ENCODE assay signal across 14 cellular contexts in genomic region chr6:33613794-33614166, GRCh38. TPM values are rescaled to one million over a fixed set of nuclear protein-coding genes. Genes with fewer than 3 reads are reported as not detected.
DNase-seq lines count a peak whose midpoint lies in the region; ATAC-seq, FAIRE-seq and TF ChIP-seq lines count a peak whose summit lies in the region.
"Had no signal": no experiment of that assay in that cellular context is flagged by ENCODE, and none has a peak within 500 bp of the region (broad histone marks: within the 10 kb centered on the region; RNA-seq: fewer than 3 reads in every experiment).

No MANE protein-coding gene starts in this region.

- intact Hi-C loops in HepG2 (cut with micrococcal nuclease; ENCODE audit: unreplicated experiment) = loop anchor here (1.0 kb wide), 1 partner anchor 23 kb away; no protein-coding TSS in a partner anchor
- intact Hi-C loops in right lobe of liver (cut with DNase I) = no loop called here
- intact Hi-C loops in K562 (cut with micrococcal nuclease) = no loop called here

- TF ChIP-seq CTCF in HepG2 (CRISPR knock-in tag; IDR thresholded peaks at IDR 0.05) = no peak
- no peak for TF ChIP-seq CTCF in right lobe of liver (IDR thresholded peaks at IDR 0.05)
- no peak for TF ChIP-seq CTCF in K562 (IDR thresholded peaks at IDR 0.05 in 2 of 3, conservative IDR thresholded peaks at IDR 0.05 in 1 of 3; ENCODE audit: insufficient read depth in 2 of 3, low read depth in 1 of 3, low read length in 3 of 3)
- TF ChIP-seq CTCF in GM13977 (IDR thresholded peaks at IDR 0.05; ENCODE audit: extremely low read depth, insufficient read depth, missing control alignments) = no peak

- H3K79me2 ChIP-seq in HepG2 (ENCODE audit: insufficient read depth, low read length) (no peaks in the 10 kb centered on the region), K562 (ENCODE audit: control insufficient read depth, insufficient read depth, low read length) (no peaks in the 10 kb centered on the region)

- H3K9me1 ChIP-seq in K562 (ENCODE audit: control insufficient read depth, insufficient read depth, low read length) = no peaks in the 10 kb centered on the region

- DNase-seq in HepG2 (ENCODE audit: low spot score) (no peak), right lobe of liver (no peak), K562 (ENCODE audit: extremely low read depth in 1 of 4, low spot score in 3 of 4) (no peak), kidney tubule cell (ENCODE audit: low spot score) (peak; percentile 78), GM13977 (ENCODE audit: low spot score) (no peak), G401 (ENCODE audit: low spot score) (no peak), NCI-H1092 (lab: John Stamatoyannopoulos, UW) (no peak), GM19240 (ENCODE audit: insufficient read length, low spot score) (no peak)
- DNase-seq: activated T-cell treated with anti-CD3 and anti-CD28 coated beads, Interleukin-2, amount 50 U/mL, for 4 hours; naive B cell; NCI-H1048; NCI-H748 treated with DMSO at 0.1 percent for 48 hours; stimulated activated CD4-positive, alpha-beta T cell treated with anti-CD3 and anti-CD28 coated beads, Interleukin-1b, Interleukin-23, amount 100 ng/mL, for 48 hours had no signal

- H3K36me3 ChIP-seq in HepG2 (replicated peaks in 1 of 2; ENCODE audit: control insufficient read depth in 1 of 2, insufficient read depth in 2 of 2, low read length in 2 of 2) (no peaks in the 10 kb centered on the region), right lobe of liver (no peaks in the 10 kb centered on the region), K562 (ENCODE audit: control insufficient read depth, insufficient read depth, low read length) (no peaks in the 10 kb centered on the region)

- in situ Hi-C loops in HepG2 (cut with HindIII; ENCODE audit: extremely low pct_ligation_motif_present, low pct_unique_long_range_greater_than_20kb) (no loop called here), K562 (cut with MboI) (no loop called here), GM13977 (cut with MboI; ENCODE audit: low pct_unique_long_range_greater_than_20kb, low sequenced_read_pairs, unreplicated experiment) (no loop called here), G401 (cut with HindIII; ENCODE audit: low sequenced_read_pairs) (no loop called here)

- no peak for TF ChIP-seq RAD21 in HepG2 (CRISPR knock-in tag; IDR thresholded peaks at IDR 0.05)
- TF ChIP-seq RAD21 in K562 (CRISPR knock-in tag; conservative IDR thresholded peaks at IDR 0.05 in 1 of 2, IDR thresholded peaks at IDR 0.05 in 1 of 2) = no peak

- CTCF ChIA-PET in HepG2 (lab: Yijun Ruan, JAX; ENCODE audit: low intra/inter-chr PET ratio, low total read pairs) (interaction anchor here (1.5 kb wide), 1 partner anchor 24 kb away, joined by 6 read pairs; no protein-coding TSS in a partner anchor), K562 (lab: Yijun Ruan, JAX; ENCODE audit: low intra/inter-chr PET ratio) (no interaction called here)

- POLR2A ChIA-PET in HepG2 (lab: Yijun Ruan, JAX) = interaction anchor here (1.0 to 5.3 kb wide), 4 partner anchors 8 to 97 kb away, joined by 3 to 37 read pairs (median 8); partner anchors contain the start of gene UQCC2
- POLR2A ChIA-PET in K562 (lab: Yijun Ruan, JAX) = interaction anchor here (1.1 to 1.6 kb wide), 4 partner anchors 9 to 16 kb away, joined by 3 to 5 read pairs (median 4); no protein-coding TSS in a partner anchor

- TSS peak; percentile 80 for BruUV-seq in HepG2 (replicated peaks; lab: Mats Ljungman, UMichigan)
- BruUV-seq in K562 (replicated peaks; lab: Mats Ljungman, UMichigan) = no TSS peak

- H3K27ac ChIP-seq in HepG2 (ENCODE audit: extremely low read length, insufficient read depth, low read length) (peak overlapping the region; percentile 32), right lobe of liver (no peak overlapping the region), K562 (ENCODE audit: extremely low read depth, low read depth, low read length) (no peak overlapping the region)

- TF ChIP-seq EP300 in HepG2 (IDR thresholded peaks at IDR 0.05; ENCODE audit: low read depth in 2 of 2, low read length in 2 of 2) (no peak), HepG2 (CRISPR knock-in tag; IDR thresholded peaks at IDR 0.05; ENCODE audit: borderline replicate concordance) (no peak), K562 (IDR thresholded peaks at IDR 0.05; ENCODE audit: low read length) (no peak)

- no peak overlapping the region for H2AFZ ChIP-seq in HepG2 (ENCODE audit: low read length)
- H2AFZ ChIP-seq in K562 (ENCODE audit: low read depth, low read length) = no peak overlapping the region

- H3K4me1 ChIP-seq in HepG2 (ENCODE audit: insufficient read depth, low read length) = peaks cover 61% of the 10 kb centered on the region
- H3K4me1 ChIP-seq in right lobe of liver = no peaks in the 10 kb centered on the region
- peaks cover 14 to 23% of the 10 kb centered on the region in 2 experiments; a peak in 4 of 5 replicates for H3K4me1 ChIP-seq in K562 (replicated peaks in 1 of 2; ENCODE audit: control insufficient read depth in 2 of 2, insufficient read depth in 2 of 2, low read length in 2 of 2)

- TF ChIP-seq POLR2A in HepG2 (IDR thresholded peaks at IDR 0.05; ENCODE audit: insufficient read depth in 1 of 2, low read depth in 2 of 2, low read length in 2 of 2) (no peak), right lobe of liver (IDR thresholded peaks at IDR 0.05) (no peak), K562 (conservative IDR thresholded peaks at IDR 0.05) (no peak)

- peak; percentile 24 for ATAC-seq in HepG2
- no peak for ATAC-seq in right lobe of liver
- ATAC-seq in K562 = peak; percentile 20; the same call in 2 of the 3 replicates
- ATAC-seq: activated T-cell treated with anti-CD3 and anti-CD28 coated beads, Interleukin-2, amount 50 U/mL, for 4 hours; GM23338 had no signal

- H4K20me1 ChIP-seq in HepG2 (ENCODE audit: insufficient read depth, low read length) (no peaks in the 10 kb centered on the region), K562 (replicated peaks; ENCODE audit: control insufficient read depth, insufficient read depth, low read length) (no peaks in the 10 kb centered on the region)

- H3K9me3 ChIP-seq in HepG2 (ENCODE audit: low read length) = no peaks in the 10 kb centered on the region
- no peaks in the 10 kb centered on the region for H3K9me3 ChIP-seq in right lobe of liver
- H3K9me3 ChIP-seq in K562 (replicated peaks; ENCODE audit: control insufficient read depth, insufficient read depth, low read depth, low read length) = no peaks in the 10 kb centered on the region

- peak overlapping the region in 1 of 3 experiments; percentile 29; a peak in 2 of 6 replicates for H3K4me3 ChIP-seq in HepG2 (replicated peaks in 1 of 3; ENCODE audit: insufficient read depth in 1 of 3, low read depth in 2 of 3, low read length in 3 of 3)
- no peak overlapping the region for H3K4me3 ChIP-seq in right lobe of liver
- no peak overlapping the region for H3K4me3 ChIP-seq in K562
- H3K4me3 ChIP-seq: GM23338 had no signal

- H3K9ac ChIP-seq in HepG2 (ENCODE audit: insufficient read depth, low read depth, low read length) = peak overlapping the region; percentile 42; the same call in 1 of the 2 replicates
- peak overlapping the region in 1 of 2 experiments; percentile 2; a peak in 1 of 4 replicates for H3K9ac ChIP-seq in K562 (ENCODE audit: insufficient read depth in 1 of 2, low read depth in 2 of 2, low read length in 2 of 2)

- FAIRE-seq in HepG2 (lab: Jason Lieb, UNC) = no peak
- no peak for FAIRE-seq in K562 (lab: Jason Lieb, UNC)

- 12% methylated on average over 10 of the region's 10 CpGs for WGBS in HepG2 (ENCODE audit: low lambda C conversion rate)
- WGBS in right lobe of liver (ENCODE audit: insufficient coverage, low coverage, low lambda C conversion rate, missing lambda C conversion rate) = 40% methylated on average over 1 of the region's 10 CpGs
- 5% methylated on average over 9 of the region's 10 CpGs for WGBS in K562 (ENCODE audit: insufficient coverage, low coverage, missing lambda C conversion rate)

- peak overlapping the region; percentile 65 for H3K4me2 ChIP-seq in HepG2 (ENCODE audit: low read depth, low read length)
- no peak overlapping the region for H3K4me2 ChIP-seq in K562 (ENCODE audit: insufficient read depth, low read length)
- H3K4me2 ChIP-seq: GM23338 had no signal

- no peaks in the 10 kb centered on the region; a peak in 1 of 5 replicates for H3K27me3 ChIP-seq in HepG2 (ENCODE audit: control insufficient read depth in 1 of 2, insufficient read depth in 2 of 2, low read length in 2 of 2)
- H3K27me3 ChIP-seq in right lobe of liver = no peaks in the 10 kb centered on the region
- peaks cover 0 to 12% of the 10 kb centered on the region in 2 experiments; a peak in 2 of 5 replicates for H3K27me3 ChIP-seq in K562 (ENCODE audit: control insufficient read depth in 2 of 2, insufficient read depth in 2 of 2, low read length in 2 of 2)

RNA-seq across cellular contexts. Expression of gene ITPR3, which starts 7.3 kb away (rescaled TPM):
- total RNA-seq in HepG2 (2016; rRNA removed; fragmentation: Illumina TruSeq; extraction: Trizol) (3.4 and 3.8 TPM in 2 replicates), right lobe of liver (1 to 10 TPM in 4 of 6 experiments, under 1 TPM in 2; 0.79 to 3.5 (median 1.6) TPM), K562 (2014; rRNA removed) (13.2 and 17.2 TPM in 2 replicates), K562 (2014; rRNA removed; fragmentation: Illumina TruSeq; extraction: Trizol) (4.9 and 7.0 TPM in 2 replicates), K562 (2015; rRNA removed; fragmentation: Illumina TruSeq; extraction: Trizol) (7.0 and 7.7 TPM in 2 replicates), K562 (2021) (31.2 and 35.7 TPM in 2 replicates)
- 0.30 and 0.44 TPM in 2 replicates for total RNA-seq in HepG2 (2016; cell fraction: cytosol; rRNA removed; fragmentation: Illumina TruSeq; extraction: Trizol; ENCODE audit: low read depth)
- total RNA-seq in HepG2 (2016; cell fraction: insoluble cytoplasmic fraction; rRNA removed; fragmentation: Illumina TruSeq; extraction: Trizol) = 2.6 and 4.1 TPM in 2 replicates
- 1.5 and 1.7 TPM in 2 replicates for total RNA-seq in HepG2 (2016; cell fraction: membrane; rRNA removed; fragmentation: Illumina TruSeq; extraction: Trizol)
- total RNA-seq in HepG2 (2016; cell fraction: nucleus; rRNA removed; fragmentation: Illumina TruSeq; extraction: Trizol) = 5.0 and 5.8 TPM in 2 replicates
- polyA plus RNA-seq in HepG2 (2011; rRNA removed) (21.4 and 27.4 TPM in 2 replicates), K562 (2011; rRNA removed) (14.7 and 22.4 TPM in 2 replicates), K562 (2014; fragmentation: Illumina TruSeq; extraction: Trizol) (20.5 and 22.0 TPM in 2 replicates), K562 (2014; fragmentation: Nextera tagmentation; extraction: Ambion mirVana) (under 1 TPM; 0.39 to 0.73 TPM), K562 (2014; rRNA removed) (20.9 and 23.7 TPM in 2 replicates)
- 11.6 and 15.9 TPM in 2 replicates for polyA plus RNA-seq in HepG2 (2011; cell fraction: cytosol; rRNA removed)
- 175 and 242 TPM in 2 replicates for polyA plus RNA-seq in HepG2 (2011; cell fraction: nucleus; rRNA removed)
- 10.0 and 18.8 TPM in 2 replicates for polyA plus RNA-seq in HepG2 (2012)
- polyA plus RNA-seq in HepG2 (2016; cell fraction: cytosol; fragmentation: Illumina TruSeq; extraction: Trizol; ENCODE audit: low read depth) = 0.20 and 0.24 TPM in 2 replicates
- polyA plus RNA-seq in HepG2 (2016; cell fraction: insoluble cytoplasmic fraction; fragmentation: Illumina TruSeq; extraction: Trizol; ENCODE audit: low read depth) = 1.6 and 2.3 TPM in 2 replicates
- 0.54 and 0.78 TPM in 2 replicates for polyA plus RNA-seq in HepG2 (2016; cell fraction: membrane; fragmentation: Illumina TruSeq; extraction: Trizol; ENCODE audit: low read depth)
- 11.8 and 13.7 TPM in 2 replicates for polyA plus RNA-seq in HepG2 (2016; cell fraction: nucleus; fragmentation: Illumina TruSeq; extraction: Trizol; ENCODE audit: insufficient read depth, low read depth)
- 47.0 and 79.8 TPM in 2 replicates for polyA minus RNA-seq in HepG2 (2011; rRNA and poly(A)+ RNA removed; ENCODE audit: low replicate concordance)
- 20.4 and 20.8 TPM in 2 replicates for polyA minus RNA-seq in HepG2 (2011; cell fraction: cytosol; rRNA and poly(A)+ RNA removed)
- polyA minus RNA-seq in HepG2 (2011; cell fraction: nucleus; rRNA and poly(A)+ RNA removed) = 36.2 and 39.1 TPM in 2 replicates
- 128 and 310 TPM in 2 replicates for total RNA-seq in K562 (2011; cell fraction: chromatin; rRNA removed; ENCODE audit: low replicate concordance)
- 120 and 148 TPM in 2 replicates for total RNA-seq in K562 (2011; cell fraction: nucleolus; rRNA removed)
- total RNA-seq in K562 (2011; cell fraction: nucleoplasm; rRNA removed) = 89.0 and 102 TPM in 2 replicates
- polyA plus RNA-seq in K562 (2011; cell fraction: cytosol; rRNA removed) = 15.6 and 18.8 TPM in 2 replicates
- 187 and 251 TPM in 2 replicates for polyA plus RNA-seq in K562 (2011; cell fraction: nucleus; rRNA removed)
- 14.4 and 17.4 TPM in 2 replicates for polyA plus RNA-seq in K562 (2012)
- polyA minus RNA-seq in K562 (2011; rRNA and poly(A)+ RNA removed) = 18.8 and 19.6 TPM in 2 replicates
- 19.1 and 27.6 TPM in 2 replicates for polyA minus RNA-seq in K562 (2011; cell fraction: cytosol; rRNA and poly(A)+ RNA removed)
- polyA minus RNA-seq in K562 (2011; cell fraction: nucleus; rRNA and poly(A)+ RNA removed) = 48.7 and 51.2 TPM in 2 replicates
- total RNA-seq in G401 (2014; rRNA removed; shearing (Covaris generic)) = 66.0 and 67.9 TPM in 2 replicates

RNA-seq across cellular contexts. Expression of gene BAK1, which starts 33.7 kb away (rescaled TPM):
- 23.8 and 25.9 TPM in 2 replicates for total RNA-seq in HepG2 (2016; rRNA removed; fragmentation: Illumina TruSeq; extraction: Trizol)
- total RNA-seq in HepG2 (2016; cell fraction: cytosol; rRNA removed; fragmentation: Illumina TruSeq; extraction: Trizol; ENCODE audit: low read depth) = 16.2 and 22.7 TPM in 2 replicates
- total RNA-seq in HepG2 (2016; cell fraction: insoluble cytoplasmic fraction; rRNA removed; fragmentation: Illumina TruSeq; extraction: Trizol) = 24.2 and 26.8 TPM in 2 replicates
- 40.6 and 46.1 TPM in 2 replicates for total RNA-seq in HepG2 (2016; cell fraction: membrane; rRNA removed; fragmentation: Illumina TruSeq; extraction: Trizol)
- total RNA-seq in HepG2 (2016; cell fraction: nucleus; rRNA removed; fragmentation: Illumina TruSeq; extraction: Trizol) = 11.2 and 14.0 TPM in 2 replicates
- polyA plus RNA-seq in HepG2 (2011; rRNA removed) = 15.0 and 22.2 TPM in 2 replicates
- 19.9 and 23.5 TPM in 2 replicates for polyA plus RNA-seq in HepG2 (2011; cell fraction: cytosol; rRNA removed)
- polyA plus RNA-seq in HepG2 (2011; cell fraction: nucleus; rRNA removed) = 13.5 and 15.1 TPM in 2 replicates
- polyA plus RNA-seq in HepG2 (2012) = 10.2 and 16.3 TPM in 2 replicates
- polyA plus RNA-seq in HepG2 (2016; cell fraction: cytosol; fragmentation: Illumina TruSeq; extraction: Trizol; ENCODE audit: low read depth) = 21.1 and 27.3 TPM in 2 replicates
- polyA plus RNA-seq in HepG2 (2016; cell fraction: insoluble cytoplasmic fraction; fragmentation: Illumina TruSeq; extraction: Trizol; ENCODE audit: low read depth) = 25.7 and 28.6 TPM in 2 replicates
- polyA plus RNA-seq in HepG2 (2016; cell fraction: membrane; fragmentation: Illumina TruSeq; extraction: Trizol; ENCODE audit: low read depth) = 36.0 and 39.7 TPM in 2 replicates
- 24.6 and 25.1 TPM in 2 replicates for polyA plus RNA-seq in HepG2 (2016; cell fraction: nucleus; fragmentation: Illumina TruSeq; extraction: Trizol; ENCODE audit: insufficient read depth, low read depth)
- 38.8 and 50.3 TPM in 2 replicates for polyA minus RNA-seq in HepG2 (2011; rRNA and poly(A)+ RNA removed; ENCODE audit: low replicate concordance)
- 14.0 and 16.7 TPM in 2 replicates for polyA minus RNA-seq in HepG2 (2011; cell fraction: cytosol; rRNA and poly(A)+ RNA removed)
- polyA minus RNA-seq in HepG2 (2011; cell fraction: nucleus; rRNA and poly(A)+ RNA removed) = 7.6 and 8.2 TPM in 2 replicates
- 10 to 100 TPM in 2 of 6 experiments, 1 to 10 TPM in 4; 4.4 to 11.4 (median 6.5) TPM for total RNA-seq in right lobe of liver
- total RNA-seq in K562 (2011; cell fraction: chromatin; rRNA removed; ENCODE audit: low replicate concordance) = 5.4 and 22.3 TPM in 2 replicates
- 18.4 and 20.8 TPM in 2 replicates for total RNA-seq in K562 (2011; cell fraction: nucleolus; rRNA removed)
- 18.6 and 21.4 TPM in 2 replicates for total RNA-seq in K562 (2011; cell fraction: nucleoplasm; rRNA removed)
- total RNA-seq in K562 (2014; rRNA removed) = 11.5 and 14.8 TPM in 2 replicates
- 14.4 and 16.5 TPM in 2 replicates for total RNA-seq in K562 (2014; rRNA removed; fragmentation: Illumina TruSeq; extraction: Trizol)
- 24.6 and 26.0 TPM in 2 replicates for total RNA-seq in K562 (2015; rRNA removed; fragmentation: Illumina TruSeq; extraction: Trizol)
- total RNA-seq in K562 (2021) = 28.2 and 30.7 TPM in 2 replicates
- polyA plus RNA-seq in K562 (2011; rRNA removed) = 18.9 and 22.7 TPM in 2 replicates
- 27.6 and 36.1 TPM in 2 replicates for polyA plus RNA-seq in K562 (2011; cell fraction: cytosol; rRNA removed)
- 19.6 and 25.1 TPM in 2 replicates for polyA plus RNA-seq in K562 (2011; cell fraction: nucleus; rRNA removed)
- polyA plus RNA-seq in K562 (2012) = 23.7 and 26.4 TPM in 2 replicates
- polyA plus RNA-seq in K562 (2014; fragmentation: Illumina TruSeq; extraction: Trizol) = 23.7 and 28.2 TPM in 2 replicates
- 1 to 10 TPM; 5.4 to 9.7 TPM for polyA plus RNA-seq in K562 (2014; fragmentation: Nextera tagmentation; extraction: Ambion mirVana)
- polyA plus RNA-seq in K562 (2014; rRNA removed) = 24.1 and 26.2 TPM in 2 replicates
- 12.4 and 16.0 TPM in 2 replicates for polyA minus RNA-seq in K562 (2011; rRNA and poly(A)+ RNA removed)
- polyA minus RNA-seq in K562 (2011; cell fraction: cytosol; rRNA and poly(A)+ RNA removed) = 16.0 and 18.0 TPM in 2 replicates
- 5.7 and 7.8 TPM in 2 replicates for polyA minus RNA-seq in K562 (2011; cell fraction: nucleus; rRNA and poly(A)+ RNA removed)
- 200 and 209 TPM in 2 replicates for total RNA-seq in G401 (2014; rRNA removed; shearing (Covaris generic))

Comparison
In these comparisons a context has a peak if more than half of its experiments do, and no peak if none do; other contexts are left out.
1. ATAC-seq: peak in HepG2 (single experiment) and K562 (single experiment); none in right lobe of liver (0 of 4).
2. Of the 241 proteins assayed by ChIP-seq in both HepG2 and K562: peak only in HepG2: HNRNPL; only in K562: none; in both: none; in neither: 240.